19 cellular contexts compared by ENCODE assay signal in the genomic region with DNA sequence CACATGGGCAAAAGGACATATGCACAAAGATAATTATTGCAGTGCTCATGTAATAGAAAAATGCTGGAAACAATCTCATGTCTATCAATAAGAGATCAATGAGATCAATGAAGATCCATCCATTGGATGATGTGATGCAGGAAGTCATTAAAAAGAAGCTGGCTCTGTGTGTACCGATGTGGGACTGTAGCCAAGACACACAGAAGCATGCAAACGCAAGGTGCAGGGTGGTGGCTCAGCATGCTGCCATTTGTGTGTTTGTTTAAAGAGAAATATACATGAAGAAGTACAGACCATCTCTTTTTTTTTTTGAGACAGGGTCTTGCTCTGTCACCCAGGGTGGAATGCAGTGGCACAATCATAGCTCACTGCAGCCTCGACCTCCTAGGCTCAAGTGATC. TPM values are rescaled to one million over a fixed set of nuclear protein-coding genes. Genes with fewer than 3 reads are reported as not detected.
DNase-seq lines count a peak whose midpoint lies in the region; ATAC-seq and TF ChIP-seq lines count a peak whose summit lies in the region.
"Had no signal": no experiment of that assay in that cellular context is flagged by ENCODE, and none has a peak within 500 bp of the region (broad histone marks: within the 10 kb centered on the region; RNA-seq: fewer than 3 reads in every experiment).

No MANE protein-coding gene starts in this region.

- no peak for TF ChIP-seq POLR2A in prostate gland (IDR thresholded peaks at IDR 0.05)

- TF ChIP-seq CTCF in prostate gland (IDR thresholded peaks at IDR 0.05) (no peak), right atrium auricular region (IDR thresholded peaks at IDR 0.05) (no peak)

- H3K27ac ChIP-seq in prostate gland (no peak overlapping the region), right atrium auricular region (no peak overlapping the region)
- H3K27ac ChIP-seq: GM23248 had no signal

- 29% methylated on average over 3 of the region's 3 CpGs for WGBS in prostate gland

- intact Hi-C loops in prostate gland (cut with DNase I): no loop called here

- peak; percentile 65 for DNase-seq in DMS53 (lab: John Stamatoyannopoulos, UW)
- no peak for DNase-seq in DMS53 treated with DMSO at 0.1 percent for 48 hours (lab: John Stamatoyannopoulos, UW; ENCODE audit: unreplicated experiment)
- peak; percentile 66 for DNase-seq in NCI-H146 (lab: John Stamatoyannopoulos, UW)
- peak; percentile 1 for DNase-seq in NCI-H748 treated with DMSO at 0.1 percent for 48 hours (lab: John Stamatoyannopoulos, UW)
- peak; percentile 65 for DNase-seq in prostate gland (ENCODE audit: low spot score)
- no peak for DNase-seq in right atrium auricular region (ENCODE audit: low spot score)
- no peak for DNase-seq in activated T-cell treated with anti-CD3 and anti-CD28 coated beads for 4 hours
- DNase-seq: 8988T, C1 segment of cervical spinal cord, GF-D8, GM23248, KG1, NCI-H526 had no signal

- H3K27me3 ChIP-seq in prostate gland (replicated peaks; ENCODE audit: insufficient read depth) (no peaks in the 10 kb centered on the region), right atrium auricular region (no peaks in the 10 kb centered on the region)

- H3K36me3 ChIP-seq in prostate gland (no peaks in the 10 kb centered on the region), right atrium auricular region (peaks cover 12% of the 10 kb centered on the region)

- ATAC-seq in HG03521 (IDR thresholded peaks at IDR 0.05; ENCODE audit: unreplicated experiment): no peak
- ATAC-seq: HCT116, Panc1, Right ventricle myocardium inferior, SK-N-SH treated with all-trans-retinoic acid at 6 μM for 48 hours had no signal

- H3K9me3 ChIP-seq in prostate gland (no peaks in the 10 kb centered on the region), right atrium auricular region (no peaks in the 10 kb centered on the region)

- H3K4me1 ChIP-seq in prostate gland (replicated peaks) (no peaks in the 10 kb centered on the region), right atrium auricular region (no peaks in the 10 kb centered on the region)

- no peak overlapping the region for H3K4me3 ChIP-seq in prostate gland
- no peak overlapping the region for H3K4me3 ChIP-seq in right atrium auricular region
- H3K4me3 ChIP-seq: GM23248 had no signal

RNA-seq across cellular contexts. Expression of gene KCNB1, which starts 33.1 kb away (rescaled TPM):
- 10 to 100 TPM in 1 of 2 donors, 1 to 10 TPM in 1; 2.8 to 16.1 TPM for total RNA-seq in prostate gland
- total RNA-seq in right atrium auricular region: 1 to 10 TPM; 1.4 to 2.7 TPM

RNA-seq across cellular contexts. Expression of gene PTGIS, which starts 52.3 kb away (rescaled TPM):
- total RNA-seq in prostate gland (10 to 100 TPM; 12.9 to 34.6 TPM), right atrium auricular region (100 to 1,000 TPM in 1 of 2 donors, 10 to 100 TPM in 1; 59.8 to 169 TPM)
- total RNA-seq: MCF 10A had no signal

Comparison
In these comparisons a context has a peak if more than half of its experiments do, and no peak if none do; other contexts are left out.
1. DNase-seq: peak in DMS53 (single experiment), NCI-H146 (single experiment), NCI-H748 treated with DMSO at 0.1 percent for 48 hours (single experiment) and prostate gland (single experiment); none in DMS53 treated with DMSO at 0.1 percent for 48 hours (single experiment), right atrium auricular region (single experiment) and activated T-cell treated with anti-CD3 and anti-CD28 coated beads for 4 hours (single experiment).